11 cellular contexts compared by ENCODE assay signal in genomic region chr22:50171319-50171964, GRCh38. TPM values are rescaled to one million over a fixed set of nuclear protein-coding genes. Genes with fewer than 3 reads are reported as not detected.
DNase-seq lines count a peak whose midpoint lies in the region; ATAC-seq and TF ChIP-seq lines count a peak whose summit lies in the region.
"Had no signal": no experiment of that assay in that cellular context is flagged by ENCODE, and none has a peak within 500 bp of the region (broad histone marks: within the 10 kb centered on the region; RNA-seq: fewer than 3 reads in every experiment).

No MANE protein-coding gene starts in this region.

- H3K36me3 Mint-ChIP-seq in chondrocyte (ENCODE audit: low read depth), result no peaks in the 10 kb centered on the region
- H3K36me3 Mint-ChIP-seq in naive thymus-derived CD8-positive, alpha-beta T cell, result peaks cover 0 to 7% (median 0%) of the 10 kb centered on the region in 3 donors

- H3K4me1 Mint-ChIP-seq in chondrocyte (ENCODE audit: low read depth), result peaks cover 7% of the 10 kb centered on the region
- H3K4me1 Mint-ChIP-seq in naive thymus-derived CD8-positive, alpha-beta T cell, result peaks cover 2 to 18% (median 9%) of the 10 kb centered on the region in 4 donors

- H3K9me3 ChIP-seq in AG04450 (ENCODE audit: control insufficient read depth, insufficient read depth, low read length), result peaks cover 3% of the 10 kb centered on the region; the same call in 1 of the 2 replicates
- H3K9me3 ChIP-seq in HUES6 (ENCODE audit: control insufficient read depth, insufficient read depth, low read depth, low read length), result no peaks in the 10 kb centered on the region

- H3K4me1 ChIP-seq in HUES6 (ENCODE audit: control insufficient read depth, insufficient read depth, low read length), result peaks cover 7% of the 10 kb centered on the region; the same call in 1 of the 2 replicates

- no peak for DNase-seq in AG04450 (ENCODE audit: low read depth, low spot score)
- no peak for DNase-seq in chondrocyte (ENCODE audit: low spot score)
- DNase-seq in naive thymus-derived CD8-positive, alpha-beta T cell, result no peak
- DNase-seq in activated gamma-delta T cell treated with Interleukin-2 at 50 U/mL for 16 hours, result no peak
- DNase-seq in NCI-H146 treated with DMSO at 0.1 percent for 48 hours (lab: John Stamatoyannopoulos, UW; ENCODE audit: unreplicated experiment), result no peak
- DNase-seq: EL, NCI-H446 treated with DMSO at 0.1 percent for 48 hours had no signal

- H3K36me3 ChIP-seq in HUES6 (ENCODE audit: control insufficient read depth, insufficient read depth, low read length), result no peaks in the 10 kb centered on the region

- H3K4me3 Mint-ChIP-seq in chondrocyte (ENCODE audit: unreplicated experiment), result peak overlapping the region; percentile 68
- peak overlapping the region; percentile 57 to 85 (median 74) for H3K4me3 Mint-ChIP-seq in naive thymus-derived CD8-positive, alpha-beta T cell

- TF ChIP-seq CTCF in AG04450 (IDR thresholded peaks at IDR 0.05; ENCODE audit: low read depth, low read length) (no peak), chondrocyte (IDR thresholded peaks at IDR 0.05) (no peak)

- peaks cover 16% of the 10 kb centered on the region for H3K27me3 ChIP-seq in AG04450 (ENCODE audit: control insufficient read depth, insufficient read depth, low read length)
- peaks cover 46% of the 10 kb centered on the region for H3K27me3 ChIP-seq in HUES6 (ENCODE audit: control insufficient read depth, insufficient read depth, low read length)

- ATAC-seq in naive thymus-derived CD8-positive, alpha-beta T cell, result no peak
- ATAC-seq in GM21529 (IDR thresholded peaks at IDR 0.05; ENCODE audit: unreplicated experiment), result no peak
- ATAC-seq in HG02970 (IDR thresholded peaks at IDR 0.05; ENCODE audit: low FRiP score, unreplicated experiment), result no peak

- H3K27ac ChIP-seq in AG04450 (ENCODE audit: low read depth, low read length) (no peak overlapping the region), HUES6 (ENCODE audit: low read depth, low read length) (no peak overlapping the region)
- H3K27ac ChIP-seq: HL-60 had no signal

- no peak overlapping the region for H3K27ac Mint-ChIP-seq in chondrocyte (ENCODE audit: unreplicated experiment)
- H3K27ac Mint-ChIP-seq in naive thymus-derived CD8-positive, alpha-beta T cell, result peak overlapping the region in 2 of 10 donors; percentile 5 to 57

- CTCF ChIA-PET in AG04450 (lab: Charles Lee), result no interaction called here

- peaks cover 6% of the 10 kb centered on the region for H3K27me3 Mint-ChIP-seq in chondrocyte (ENCODE audit: low read depth)
- H3K27me3 Mint-ChIP-seq in naive thymus-derived CD8-positive, alpha-beta T cell, result peaks cover 5 to 54% (median 35%) of the 10 kb centered on the region in 5 donors

- POLR2A ChIA-PET in AG04450 (lab: Yijun Ruan, JAX), result interaction anchor here (0.5 to 1.0 kb wide), 2 partner anchors 158 to 169 kb away, joined by 3 to 6 read pairs; no protein-coding TSS in a partner anchor
- POLR2A ChIA-PET in naive thymus-derived CD8-positive, alpha-beta T cell (lab: Charles Lee), result interaction anchor here (1.2 kb wide), 1 partner anchor 9 kb away, joined by 4 read pairs; no protein-coding TSS in a partner anchor

- H3K9ac ChIP-seq in HUES6 (ENCODE audit: low read length), result no peak overlapping the region

- no peaks in the 10 kb centered on the region for H3K9me3 Mint-ChIP-seq in chondrocyte (ENCODE audit: low read depth)
- H3K9me3 Mint-ChIP-seq in naive thymus-derived CD8-positive, alpha-beta T cell, result peaks cover 0 to 1% (median 0%) of the 10 kb centered on the region in 9 donors

- H3K4me3 ChIP-seq in AG04450 (ENCODE audit: low read depth, low read length) (peak overlapping the region; percentile 60), HUES6 (ENCODE audit: low read depth, low read length) (peak overlapping the region; percentile 87)

RNA-seq across cellular contexts. Expression of gene PANX2, which starts 0.9 kb away (rescaled TPM):
- polyA plus RNA-seq in AG04450 (2011; rRNA removed), result 0.93 and 1.1 TPM in 2 replicates
- 0.17 and 0.28 TPM in 2 replicates for polyA minus RNA-seq in AG04450 (2011; rRNA and poly(A)+ RNA removed)
- total RNA-seq in chondrocyte, result 3.0 to 6.1 TPM (median 3.3 TPM) in 3 replicates
- total RNA-seq in naive thymus-derived CD8-positive, alpha-beta T cell, result under 1 TPM; 0.25 to 0.26 TPM
- polyA plus RNA-seq in naive thymus-derived CD8-positive, alpha-beta T cell, result not detected

RNA-seq across cellular contexts. Expression of gene TRABD, which starts 14.3 kb away (rescaled TPM):
- 8.7 and 11.8 TPM in 2 replicates for polyA plus RNA-seq in AG04450 (2011; rRNA removed)
- 7.1 and 9.2 TPM in 2 replicates for polyA minus RNA-seq in AG04450 (2011; rRNA and poly(A)+ RNA removed)
- 18.5 to 20.5 TPM (median 20.2 TPM) in 3 replicates for total RNA-seq in chondrocyte
- 100 to 1,000 TPM; 103 to 113 TPM for total RNA-seq in naive thymus-derived CD8-positive, alpha-beta T cell
- 10 to 100 TPM; 28.7 to 46.7 (median 31.2) TPM for polyA plus RNA-seq in naive thymus-derived CD8-positive, alpha-beta T cell

RNA-seq across cellular contexts. Expression of gene SELENOO, which starts 29.4 kb away (rescaled TPM):
- 6.8 and 9.4 TPM in 2 replicates for polyA plus RNA-seq in AG04450 (2011; rRNA removed)
- polyA minus RNA-seq in AG04450 (2011; rRNA and poly(A)+ RNA removed), result 3.4 and 4.9 TPM in 2 replicates
- total RNA-seq in chondrocyte, result 14.8 to 22.8 TPM (median 17.1 TPM) in 3 replicates
- total RNA-seq in naive thymus-derived CD8-positive, alpha-beta T cell, result 10 to 100 TPM; 40.3 to 42.4 TPM
- 1 to 10 TPM; 3.1 to 8.8 (median 5.2) TPM for polyA plus RNA-seq in naive thymus-derived CD8-positive, alpha-beta T cell
